6 cellular contexts compared by ENCODE assay signal in genomic region chr17:45146616-45147101, GRCh38. TPM values are rescaled to one million over a fixed set of nuclear protein-coding genes. Genes with fewer than 3 reads are reported as not detected.
DNase-seq lines count a peak whose midpoint lies in the region; ATAC-seq and TF ChIP-seq lines count a peak whose summit lies in the region.

No MANE protein-coding gene starts in this region.

- ATAC-seq in HG03439 (IDR thresholded peaks at IDR 0.05; ENCODE audit: unreplicated experiment), result no peak
- ATAC-seq in GM21737 (IDR thresholded peaks at IDR 0.05; ENCODE audit: unreplicated experiment), result no peak

- no peak for DNase-seq in mesenteric fat pad (ENCODE audit: low spot score)

- H3K36me3 ChIP-seq in HEK293 (ENCODE audit: control insufficient read depth in 2 of 2, insufficient read depth in 1 of 2, low read length in 2 of 2) (peaks cover 0 to 6% of the 10 kb centered on the region in 2 experiments; a peak in 1 of 3 replicates), muscle layer of duodenum (ENCODE audit: control insufficient read depth in 1 of 2, insufficient read depth in 2 of 2, low read length in 2 of 2) (peaks cover 0 to 4% of the 10 kb centered on the region in 2 donors)

- no peaks in the 10 kb centered on the region for H3K9me3 ChIP-seq in HEK293 (ENCODE audit: control insufficient read depth, insufficient read depth, low read depth, low read length)
- no peaks in the 10 kb centered on the region for H3K9me3 ChIP-seq in muscle layer of duodenum (ENCODE audit: control insufficient read depth in 1 of 2, low read length in 2 of 2)

- POLR2A ChIA-PET in HEK293 (lab: Yijun Ruan, JAX), result interaction anchor here (3.9 to 8.3 kb wide), 4 partner anchors 9 to 85 kb away, joined by 27 to 700 read pairs (median 202); partner anchors contain the start of genes ACBD4, HEXIM2 and NMT1

- H3K27ac ChIP-seq in HEK293 (ENCODE audit: extremely low read depth, low read depth, low read length) (peak overlapping the region; percentile 92), angular gyrus (ENCODE audit: low read depth, low read length) (peak overlapping the region; percentile 100), muscle layer of duodenum (ENCODE audit: low read length) (peak overlapping the region; percentile 100)

- CTCF ChIA-PET in HEK293 (lab: Yijun Ruan, JAX), result interaction anchor here (0.6 to 1.8 kb wide), 3 partner anchors 11 to 67 kb away, joined by 3 to 29 read pairs (median 11); partner anchors contain the start of gene ACBD4

- H3K4me3 ChIP-seq in HEK293 (ENCODE audit: low read depth, low read length) (peak overlapping the region; percentile 72), muscle layer of duodenum (ENCODE audit: low read depth in 1 of 2, low read length in 2 of 2) (peak overlapping the region; percentile 69 to 93)

- H3K27me3 ChIP-seq in muscle layer of duodenum (ENCODE audit: low read depth, low read length), result no peaks in the 10 kb centered on the region

- H3K4me1 ChIP-seq in HEK293 (ENCODE audit: control insufficient read depth, insufficient read depth, low read length), result peaks cover 7% of the 10 kb centered on the region; the same call in 1 of the 2 replicates
- H3K4me1 ChIP-seq in muscle layer of duodenum (ENCODE audit: control insufficient read depth in 1 of 2, insufficient read depth in 2 of 2, low read length in 2 of 2), result peaks cover 12 to 45% of the 10 kb centered on the region in 2 donors

- no peak for TF ChIP-seq CTCF in HEK293 (tag by site-specific recombination; IDR thresholded peaks at IDR 0.05)

TF ChIP-seq in HEK293, 187 proteins besides CTCF, POLR2A, EP300 and RAD21:
- TF ChIP-seq ZNF629 (tag by site-specific recombination; IDR thresholded peaks at IDR 0.05), result 0 out of 2 replicates have a peak, but pooled peaks have one; percentile 17
- no peak for TF ChIP-seq ZNF549 (tag by site-specific recombination; IDR thresholded peaks at IDR 0.05)
- TF ChIP-seq ZBTB26 (tag by site-specific recombination; optimal IDR thresholded peaks at IDR 0.05), result no peak
- TF ChIP-seq ZNF600 (tag by site-specific recombination; IDR thresholded peaks at IDR 0.05), result 0 out of 2 replicates have a peak, but pooled peaks have one; percentile 33
- no peak for TF ChIP-seq PATZ1 (tag by site-specific recombination; IDR thresholded peaks at IDR 0.05)
- TF ChIP-seq ATF2 (tag by site-specific recombination; IDR thresholded peaks at IDR 0.05; ENCODE audit: low read depth), result no peak
- TF ChIP-seq ZNF138 (tag by site-specific recombination; IDR thresholded peaks at IDR 0.05; ENCODE audit: borderline replicate concordance), result no peak
- TF ChIP-seq ZNF596 (tag by site-specific recombination; IDR thresholded peaks at IDR 0.05), result no peak
- TF ChIP-seq KLF17 (tag by site-specific recombination; IDR thresholded peaks at IDR 0.05), result no peak

RNA-seq across cellular contexts. Expression of gene HEXIM1, which starts 1.6 kb away (rescaled TPM):
- 42.1 TPM for total RNA-seq in mesenteric fat pad

RNA-seq across cellular contexts. Expression of gene ACBD4, which starts 11.2 kb away (rescaled TPM):
- 10.9 TPM for total RNA-seq in mesenteric fat pad

RNA-seq across cellular contexts. Expression of gene PLCD3, which starts 14.3 kb away (rescaled TPM):
- total RNA-seq in mesenteric fat pad, result 64.2 TPM

RNA-seq across cellular contexts. Expression of gene HEXIM2, which starts 15.0 kb away (rescaled TPM):
- total RNA-seq in mesenteric fat pad, result 5.1 TPM
